24 cellular contexts compared by ENCODE assay signal in genomic region chr10:17712053-17712452, GRCh38. TPM values are rescaled to one million over a fixed set of nuclear protein-coding genes. Genes with fewer than 3 reads are reported as not detected.
DNase-seq lines count a peak whose midpoint lies in the region; ATAC-seq, FAIRE-seq and TF ChIP-seq lines count a peak whose summit lies in the region.
"Had no signal": no experiment of that assay in that cellular context is flagged by ENCODE, and none has a peak within 500 bp of the region (broad histone marks: within the 10 kb centered on the region; RNA-seq: fewer than 3 reads in every experiment).

No MANE protein-coding gene starts in this region.

- no peaks in the 10 kb centered on the region for H4K20me1 ChIP-seq in HepG2 (ENCODE audit: insufficient read depth, low read length)
- no peaks in the 10 kb centered on the region for H4K20me1 ChIP-seq in PC-3 (ENCODE audit: low read length)

- H3K4me3 ChIP-seq in HepG2 (replicated peaks in 1 of 3; ENCODE audit: insufficient read depth in 1 of 3, low read depth in 2 of 3, low read length in 3 of 3) (no peak overlapping the region), right lobe of liver (no peak overlapping the region), PC-3 (ENCODE audit: low read length) (no peak overlapping the region), gastroesophageal sphincter (no peak overlapping the region), heart right ventricle (no peak overlapping the region)
- H3K4me3 ChIP-seq: A549, GM23248 had no signal

- H3K27ac ChIP-seq in HepG2 (ENCODE audit: extremely low read length, insufficient read depth, low read length): no peak overlapping the region
- H3K27ac ChIP-seq in right lobe of liver: no peak overlapping the region
- H3K27ac ChIP-seq in PC-3 (ENCODE audit: low read length): no peak overlapping the region
- H3K27ac ChIP-seq in gastroesophageal sphincter: no peak overlapping the region
- no peak overlapping the region for H3K27ac ChIP-seq in heart right ventricle
- H3K27ac ChIP-seq: 22Rv1, A549, GM23248 had no signal

- H3K36me3 ChIP-seq in HepG2 (replicated peaks in 1 of 2; ENCODE audit: control insufficient read depth in 1 of 2, insufficient read depth in 2 of 2, low read length in 2 of 2) (peaks cover 12 to 67% of the 10 kb centered on the region in 2 experiments), right lobe of liver (peaks cover 0 to 15% (median 6%) of the 10 kb centered on the region in 4 donors), PC-3 (ENCODE audit: low read depth, low read length) (no peaks in the 10 kb centered on the region), gastroesophageal sphincter (peaks cover 0 to 97% of the 10 kb centered on the region in 2 donors), heart right ventricle (peaks cover 0 to 98% (median 46%) of the 10 kb centered on the region in 9 donors)

- CTCF ChIA-PET in HepG2 (lab: Yijun Ruan, JAX; ENCODE audit: low intra/inter-chr PET ratio, low total read pairs) (no interaction called here), PC-3 (lab: Charles Lee) (no interaction called here)
- CTCF ChIA-PET in activated CD8-positive, alpha-beta memory T cell treated with anti-CD3 and anti-CD28 coated beads, Interleukin-2, amount 10 ng/mL, durations not matched to agents 7 days and 5 days (lab: Charles Lee): no interaction called here

- H3K9ac ChIP-seq in HepG2 (ENCODE audit: insufficient read depth, low read depth, low read length) (no peak overlapping the region), PC-3 (ENCODE audit: low read length) (no peak overlapping the region)
- H3K9ac ChIP-seq: GM23248 had no signal

- no peaks in the 10 kb centered on the region for H3K79me2 ChIP-seq in HepG2 (ENCODE audit: insufficient read depth, low read length)
- H3K79me2 ChIP-seq in PC-3 (ENCODE audit: low read length): no peaks in the 10 kb centered on the region

- H3K27me3 ChIP-seq in HepG2 (ENCODE audit: control insufficient read depth in 1 of 2, insufficient read depth in 2 of 2, low read length in 2 of 2): no peaks in the 10 kb centered on the region
- no peaks in the 10 kb centered on the region for H3K27me3 ChIP-seq in right lobe of liver
- no peaks in the 10 kb centered on the region for H3K27me3 ChIP-seq in PC-3 (ENCODE audit: low read length)
- H3K27me3 ChIP-seq in gastroesophageal sphincter: no peaks in the 10 kb centered on the region
- H3K27me3 ChIP-seq in heart right ventricle: no peaks in the 10 kb centered on the region

- TF ChIP-seq CTCF in HepG2 (CRISPR knock-in tag; IDR thresholded peaks at IDR 0.05) (no peak), right lobe of liver (IDR thresholded peaks at IDR 0.05) (no peak), brain (conservative IDR thresholded peaks at IDR 0.05) (no peak), nephron progenitor cell (IDR thresholded peaks at IDR 0.05) (no peak), PC-3 (conservative IDR thresholded peaks at IDR 0.05; ENCODE audit: low read depth, low read length) (no peak), gastroesophageal sphincter (IDR thresholded peaks at IDR 0.05) (no peak), heart right ventricle (IDR thresholded peaks at IDR 0.05) (no peak)

- H3K4me3 Mint-ChIP-seq in brain (peak overlapping the region in 4 of 5 experiments; percentile 76 to 88 (median 88)), nephron progenitor cell (peak overlapping the region; percentile 80)
- H3K4me3 Mint-ChIP-seq in activated CD8-positive, alpha-beta memory T cell treated with anti-CD3 and anti-CD28 coated beads, Interleukin-2, amount 10 ng/mL, durations not matched to agents 7 days and 5 days: no peak overlapping the region
- H3K4me3 Mint-ChIP-seq: CD4-positive, alpha-beta memory T cell had no signal

- BruUV-seq in HepG2 (replicated peaks; lab: Mats Ljungman, UMichigan) (no TSS peak), PC-3 (replicated peaks; lab: Mats Ljungman, UMichigan) (no TSS peak)

- TF ChIP-seq RAD21 in HepG2 (CRISPR knock-in tag; IDR thresholded peaks at IDR 0.05): no peak

- no peak for TF ChIP-seq EP300 in HepG2 (IDR thresholded peaks at IDR 0.05; ENCODE audit: low read depth in 2 of 2, low read length in 2 of 2)
- no peak for TF ChIP-seq EP300 in HepG2 (CRISPR knock-in tag; IDR thresholded peaks at IDR 0.05; ENCODE audit: borderline replicate concordance)
- no peak for TF ChIP-seq EP300 in gastroesophageal sphincter (IDR thresholded peaks at IDR 0.05)

- no peak overlapping the region for H2AFZ ChIP-seq in HepG2 (ENCODE audit: low read length)
- H2AFZ ChIP-seq in PC-3 (ENCODE audit: low read length): no peak overlapping the region
- H2AFZ ChIP-seq: GM23248 had no signal

- H3K9me3 ChIP-seq in HepG2 (ENCODE audit: low read length): no peaks in the 10 kb centered on the region
- H3K9me3 ChIP-seq in right lobe of liver: no peaks in the 10 kb centered on the region
- no peaks in the 10 kb centered on the region for H3K9me3 ChIP-seq in PC-3 (ENCODE audit: low read length)
- H3K9me3 ChIP-seq in gastroesophageal sphincter: no peaks in the 10 kb centered on the region
- H3K9me3 ChIP-seq in heart right ventricle: no peaks in the 10 kb centered on the region
- H3K9me3 ChIP-seq: A549 had no signal

- 97% methylated on average over 5 of the region's 5 CpGs for WGBS in HepG2 (ENCODE audit: low lambda C conversion rate)
- 94% methylated on average over 5 of the region's 5 CpGs for WGBS in right lobe of liver (ENCODE audit: insufficient coverage, low coverage, low lambda C conversion rate, missing lambda C conversion rate)
- WGBS in gastroesophageal sphincter (ENCODE audit: low coverage in 1 of 2), 2 donors: 94 to 97% methylated on average over 5 of the region's 5 CpGs
- 97% methylated on average over 5 of the region's 5 CpGs for WGBS in heart right ventricle, 2 donors

- intact Hi-C loops in HepG2 (cut with micrococcal nuclease; ENCODE audit: unreplicated experiment): no loop called here
- intact Hi-C loops in right lobe of liver (cut with DNase I): no loop called here
- intact Hi-C loops in PC-3 (cut with micrococcal nuclease): no loop called here
- intact Hi-C loops in heart right ventricle (cut with DNase I): no loop called here

- H3K9me2 ChIP-seq in PC-3 (replicated peaks; ENCODE audit: low read length): no peaks in the 10 kb centered on the region

- DNase-seq in HepG2 (ENCODE audit: low spot score) (no peak), right lobe of liver (no peak), nephron progenitor cell (no peak), PC-3 (no peak), heart right ventricle (no peak)
- no peak for DNase-seq in activated CD8-positive, alpha-beta memory T cell treated with anti-CD3 and anti-CD28 coated beads, Interleukin-2, amount 10 ng/mL, durations not matched to agents 7 days and 5 days
- DNase-seq: ACHN; AML-193; Calu3; CD4-positive, alpha-beta memory T cell; COR-L47; DMS53; DMS79 treated with DMSO at 0.1 percent for 48 hours; GF-D8; GM23248; H7; HCEC 1CT had no signal

- peaks cover 17% of the 10 kb centered on the region for H3K4me1 Mint-ChIP-seq in brain
- peaks cover 28% of the 10 kb centered on the region for H3K4me1 Mint-ChIP-seq in nephron progenitor cell
- no peaks in the 10 kb centered on the region for H3K4me1 Mint-ChIP-seq in activated CD8-positive, alpha-beta memory T cell treated with anti-CD3 and anti-CD28 coated beads, Interleukin-2, amount 10 ng/mL, durations not matched to agents 7 days and 5 days
- H3K4me1 Mint-ChIP-seq: CD4-positive, alpha-beta memory T cell had no signal

- H3K4me1 ChIP-seq in HepG2 (ENCODE audit: insufficient read depth, low read length): no peaks in the 10 kb centered on the region
- H3K4me1 ChIP-seq in right lobe of liver: no peaks in the 10 kb centered on the region
- H3K4me1 ChIP-seq in PC-3 (ENCODE audit: insufficient read depth, low read length): no peaks in the 10 kb centered on the region
- H3K4me1 ChIP-seq in gastroesophageal sphincter: no peaks in the 10 kb centered on the region
- peaks cover 0 to 10% (median 0%) of the 10 kb centered on the region in 9 donors for H3K4me1 ChIP-seq in heart right ventricle
- H3K4me1 ChIP-seq: A549 had no signal

- in situ Hi-C loops in HepG2 (cut with HindIII; ENCODE audit: extremely low pct_ligation_motif_present, low pct_unique_long_range_greater_than_20kb): no loop called here

- TF ChIP-seq POLR2A in HepG2 (IDR thresholded peaks at IDR 0.05; ENCODE audit: insufficient read depth in 1 of 2, low read depth in 2 of 2, low read length in 2 of 2): no peak
- no peak for TF ChIP-seq POLR2A in right lobe of liver (IDR thresholded peaks at IDR 0.05)
- TF ChIP-seq POLR2A in gastroesophageal sphincter (IDR thresholded peaks at IDR 0.05): no peak

- no peak overlapping the region for H3K4me2 ChIP-seq in HepG2 (ENCODE audit: low read depth, low read length)
- H3K4me2 ChIP-seq in PC-3 (ENCODE audit: low read length): no peak overlapping the region
- H3K4me2 ChIP-seq: A549 had no signal

- FAIRE-seq in HepG2 (lab: Jason Lieb, UNC): no peak
- FAIRE-seq: A549, GM12892, H1 had no signal

- H3F3A ChIP-seq in PC-3 (ENCODE audit: low read length, unreplicated experiment): no peaks in the 10 kb centered on the region

- POLR2A ChIA-PET in HepG2 (lab: Yijun Ruan, JAX): no interaction called here
- POLR2A ChIA-PET in PC-3 (lab: Charles Lee; ENCODE audit: unreplicated experiment): no interaction called here

- ATAC-seq in HepG2 (no peak), right lobe of liver (no peak), PC-3 (no peak), gastroesophageal sphincter (no peak), heart right ventricle (no peak)
- no peak for ATAC-seq in activated CD8-positive, alpha-beta memory T cell treated with anti-CD3 and anti-CD28 coated beads, Interleukin-2, amount 10 ng/mL, durations not matched to agents 7 days and 5 days
- ATAC-seq: A549 had no signal

- H3K9me3 Mint-ChIP-seq in brain (peaks cover 0 to 2% (median 0%) of the 10 kb centered on the region in 5 experiments), nephron progenitor cell (peaks cover 6% of the 10 kb centered on the region)
- no peaks in the 10 kb centered on the region for H3K9me3 Mint-ChIP-seq in activated CD8-positive, alpha-beta memory T cell treated with anti-CD3 and anti-CD28 coated beads, Interleukin-2, amount 10 ng/mL, durations not matched to agents 7 days and 5 days (ENCODE audit: low read depth)
- H3K9me3 Mint-ChIP-seq: CD4-positive, alpha-beta memory T cell had no signal

- H3K27me3 Mint-ChIP-seq in brain (no peaks in the 10 kb centered on the region), nephron progenitor cell (ENCODE audit: low read depth, poor library complexity) (no peaks in the 10 kb centered on the region)
- H3K27me3 Mint-ChIP-seq in activated CD8-positive, alpha-beta memory T cell treated with anti-CD3 and anti-CD28 coated beads, Interleukin-2, amount 10 ng/mL, durations not matched to agents 7 days and 5 days: no peaks in the 10 kb centered on the region
- H3K27me3 Mint-ChIP-seq: CD4-positive, alpha-beta memory T cell had no signal

- H3K36me3 Mint-ChIP-seq in brain (peaks cover 78% of the 10 kb centered on the region), nephron progenitor cell (ENCODE audit: low read depth) (peaks cover 80% of the 10 kb centered on the region)
- peaks cover 36% of the 10 kb centered on the region for H3K36me3 Mint-ChIP-seq in activated CD8-positive, alpha-beta memory T cell treated with anti-CD3 and anti-CD28 coated beads, Interleukin-2, amount 10 ng/mL, durations not matched to agents 7 days and 5 days

- H3K27ac Mint-ChIP-seq in brain (peak overlapping the region in 1 of 5 experiments; percentile 97), nephron progenitor cell (no peak overlapping the region)
- H3K27ac Mint-ChIP-seq in activated CD8-positive, alpha-beta memory T cell treated with anti-CD3 and anti-CD28 coated beads, Interleukin-2, amount 10 ng/mL, durations not matched to agents 7 days and 5 days: no peak overlapping the region
- H3K27ac Mint-ChIP-seq: CD4-positive, alpha-beta memory T cell had no signal

RNA-seq across cellular contexts. Expression of gene TMEM236, which starts 39.9 kb away (rescaled TPM):
- total RNA-seq in HepG2 (2016; rRNA removed; fragmentation: Illumina TruSeq; extraction: Trizol) (0.04 TPM in 1 of 2 replicates, not detected in the other), right lobe of liver (under 1 TPM; 0.06 to 0.20 (median 0.13) TPM), PC-3 (2014; rRNA removed) (0.04 TPM in 1 of 2 replicates, not detected in the other), gastroesophageal sphincter (1 to 10 TPM in 1 of 4 donors, under 1 TPM in 3; 0.16 to 1.6 (median 0.63) TPM), heart right ventricle (1 to 10 TPM in 2 of 10 donors, under 1 TPM in 7, not detected in 1; 0.08 to 2.5 (median 0.34) TPM)
- total RNA-seq in HepG2 (2016; cell fraction: cytosol; rRNA removed; fragmentation: Illumina TruSeq; extraction: Trizol; ENCODE audit: low read depth): not detected in 2 replicates
- 0.02 and 0.03 TPM in 2 replicates for total RNA-seq in HepG2 (2016; cell fraction: insoluble cytoplasmic fraction; rRNA removed; fragmentation: Illumina TruSeq; extraction: Trizol)
- total RNA-seq in HepG2 (2016; cell fraction: membrane; rRNA removed; fragmentation: Illumina TruSeq; extraction: Trizol): not detected in 2 replicates
- 0.06 TPM in 1 of 2 replicates, not detected in the other for total RNA-seq in HepG2 (2016; cell fraction: nucleus; rRNA removed; fragmentation: Illumina TruSeq; extraction: Trizol)
- polyA plus RNA-seq in HepG2 (2011; rRNA removed) (0.08 and 0.09 TPM in 2 replicates), brain (ENCODE audit: insufficient read depth, low read depth, low replicate concordance) (0.05 TPM), heart right ventricle (under 1 TPM; 0.13 to 0.37 TPM)
- 0.04 TPM in 2 replicates for polyA plus RNA-seq in HepG2 (2011; cell fraction: cytosol; rRNA removed)
- 0.16 TPM in 2 replicates for polyA plus RNA-seq in HepG2 (2011; cell fraction: nucleus; rRNA removed)
- polyA plus RNA-seq in HepG2 (2012): 0.07 and 0.12 TPM in 2 replicates
- not detected in 2 replicates for polyA plus RNA-seq in HepG2 (2016; cell fraction: cytosol; fragmentation: Illumina TruSeq; extraction: Trizol; ENCODE audit: low read depth)
- 0.04 TPM in 1 of 2 replicates, not detected in the other for polyA plus RNA-seq in HepG2 (2016; cell fraction: insoluble cytoplasmic fraction; fragmentation: Illumina TruSeq; extraction: Trizol; ENCODE audit: low read depth)
- polyA plus RNA-seq in HepG2 (2016; cell fraction: membrane; fragmentation: Illumina TruSeq; extraction: Trizol; ENCODE audit: low read depth): 0.02 TPM in 1 of 2 replicates, not detected in the other
- 0.11 TPM in 1 of 2 replicates, not detected in the other for polyA plus RNA-seq in HepG2 (2016; cell fraction: nucleus; fragmentation: Illumina TruSeq; extraction: Trizol; ENCODE audit: insufficient read depth, low read depth)
- 0.09 TPM in 1 of 2 replicates, not detected in the other for polyA minus RNA-seq in HepG2 (2011; rRNA and poly(A)+ RNA removed; ENCODE audit: low replicate concordance)
- polyA minus RNA-seq in HepG2 (2011; cell fraction: cytosol; rRNA and poly(A)+ RNA removed): not detected in 2 replicates
- 0.25 and 0.52 TPM in 2 replicates for polyA minus RNA-seq in HepG2 (2011; cell fraction: nucleus; rRNA and poly(A)+ RNA removed)
- under 1 TPM; 0.06 to 0.12 TPM for total RNA-seq in activated CD8-positive, alpha-beta memory T cell treated with anti-CD3 and anti-CD28 coated beads, Interleukin-2, amount 10 ng/mL, durations not matched to agents 7 days and 5 days
- total RNA-seq: G401 had no signal
- polyA plus RNA-seq: GM23248 had no signal
